Comparison of ENCODE assay signal across 16 cellular contexts in the genomic region with DNA sequence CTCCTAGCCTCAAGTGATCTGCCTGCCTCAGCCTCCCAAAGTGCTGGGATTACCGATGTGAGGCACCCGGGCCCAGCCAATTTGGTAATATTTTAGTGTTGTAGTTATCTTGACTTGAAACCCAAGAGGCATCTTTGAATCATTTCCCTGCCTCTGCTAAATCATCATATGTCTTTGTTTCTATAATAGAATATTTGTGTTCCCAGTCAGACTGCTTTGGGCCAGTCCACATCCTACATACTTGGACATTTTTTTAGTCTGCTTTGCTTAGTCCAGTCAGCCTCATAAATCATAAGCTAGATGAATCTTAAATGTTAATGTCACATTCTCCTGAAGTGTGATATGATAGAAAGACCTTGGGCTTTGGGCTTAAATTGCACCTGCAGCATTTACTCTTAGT. TPM values are rescaled to one million over a fixed set of nuclear protein-coding genes. Genes with fewer than 3 reads are reported as not detected.
A peak's percentile ranks its signal among the peaks of the same experiment; 100 is the strongest.
DNase-seq lines count a peak whose midpoint lies in the region; ATAC-seq and TF ChIP-seq lines count a peak whose summit lies in the region.
"Had no signal": no experiment of that assay in that cellular context is flagged by ENCODE, and none has a peak within 500 bp of the region (broad histone marks: within the 10 kb centered on the region; RNA-seq: fewer than 3 reads in every experiment).

No MANE protein-coding gene starts in this region.

- H3K27ac Mint-ChIP-seq in T-helper 2 cell treated with Interferon-gamma antibody and Interleukin-4, amounts not matched to agents 5 μg/mL and 100 μg/mL, for 36 hours, result no peak overlapping the region
- peak overlapping the region; percentile 86 for H3K27ac Mint-ChIP-seq in stimulated activated memory B cell treated with anti-CD40 and anti-IgM and Interleukin-4, amounts not matched to agents 10 μg/mL and 1 μg/mL and 100 μg/mL, for 72 hours

- H3K27me3 Mint-ChIP-seq in T-helper 2 cell treated with Interferon-gamma antibody and Interleukin-4, amounts not matched to agents 5 μg/mL and 100 μg/mL, for 36 hours (ENCODE audit: low read depth), result no peaks in the 10 kb centered on the region
- H3K27me3 Mint-ChIP-seq in stimulated activated memory B cell treated with anti-CD40 and anti-IgM and Interleukin-4, amounts not matched to agents 10 μg/mL and 1 μg/mL and 100 μg/mL, for 72 hours, result no peaks in the 10 kb centered on the region

- peaks cover 3% of the 10 kb centered on the region for H3K4me1 ChIP-seq in fibroblast of lung (ENCODE audit: control insufficient read depth, extremely low read depth, insufficient read depth, low read length)
- peaks cover 0 to 38% (median 5%) of the 10 kb centered on the region in 4 donors for H3K4me1 ChIP-seq in Peyer's patch

- no peaks in the 10 kb centered on the region for H3K36me3 ChIP-seq in fibroblast of lung (ENCODE audit: control insufficient read depth, insufficient read depth, low read length)
- no peaks in the 10 kb centered on the region for H3K36me3 ChIP-seq in Peyer's patch

- H3K9me3 ChIP-seq in fibroblast of lung (ENCODE audit: control insufficient read depth, insufficient read depth, low read depth, low read length) (no peaks in the 10 kb centered on the region), Peyer's patch (no peaks in the 10 kb centered on the region)

- peaks cover 73% of the 10 kb centered on the region for H3K36me3 Mint-ChIP-seq in T-helper 2 cell treated with Interferon-gamma antibody and Interleukin-4, amounts not matched to agents 5 μg/mL and 100 μg/mL, for 36 hours (ENCODE audit: low read depth)
- H3K36me3 Mint-ChIP-seq in stimulated activated memory B cell treated with anti-CD40 and anti-IgM and Interleukin-4, amounts not matched to agents 10 μg/mL and 1 μg/mL and 100 μg/mL, for 72 hours, result peaks cover 65% of the 10 kb centered on the region

- ATAC-seq in SK-N-SH treated with all-trans-retinoic acid at 6 μM for 48 hours, result peak; percentile 34; the same call in 1 of the 3 replicates
- ATAC-seq in stimulated activated memory B cell treated with anti-CD40 and anti-IgM and Interleukin-4, amounts not matched to agents 10 μg/mL and 1 μg/mL and 100 μg/mL, for 72 hours, result no peak
- no peak for ATAC-seq in GM18873 (IDR thresholded peaks at IDR 0.05; ENCODE audit: low FRiP score, unreplicated experiment)
- ATAC-seq: left lobe of liver, sciatic nerve had no signal

- H2AFZ ChIP-seq in fibroblast of lung (ENCODE audit: low read length), result no peak overlapping the region

- no peak for TF ChIP-seq CTCF in fibroblast of lung (conservative IDR thresholded peaks at IDR 0.05 in 1 of 2, IDR thresholded peaks at IDR 0.05 in 1 of 2; ENCODE audit: low read depth in 1 of 2, low read length in 2 of 2)
- TF ChIP-seq CTCF in Peyer's patch (IDR thresholded peaks at IDR 0.05), result no peak

- DNase-seq in T-helper 2 cell treated with Interferon-gamma antibody and Interleukin-4, amounts not matched to agents 5 μg/mL and 100 μg/mL, for 36 hours (ENCODE audit: low spot score), result no peak
- DNase-seq in T-helper 2 cell (no peak), fibroblast of lung (ENCODE audit: low read depth in 2 of 2) (peak; percentile 19 to 87), Peyer's patch (no peak), T-helper 9 cell (no peak)
- DNase-seq: activated CD4-positive, alpha-beta T cell treated with anti-CD3 and anti-CD28 coated beads, Interleukin-2, amount 50 U/mL, for 4 hours; Calu3; NCI-H1105 treated with DMSO at 0.1 percent for 48 hours; NCI-H524; substantia nigra had no signal

- H3K9me3 Mint-ChIP-seq in T-helper 2 cell treated with Interferon-gamma antibody and Interleukin-4, amounts not matched to agents 5 μg/mL and 100 μg/mL, for 36 hours, result peaks cover 20% of the 10 kb centered on the region
- no peaks in the 10 kb centered on the region for H3K9me3 Mint-ChIP-seq in stimulated activated memory B cell treated with anti-CD40 and anti-IgM and Interleukin-4, amounts not matched to agents 10 μg/mL and 1 μg/mL and 100 μg/mL, for 72 hours

- no peak overlapping the region for H3K4me2 ChIP-seq in fibroblast of lung (ENCODE audit: extremely low read depth, insufficient read depth, low read length)

- H3K4me3 ChIP-seq in fibroblast of lung (replicated peaks in 1 of 4; ENCODE audit: control extremely low read depth in 1 of 4, insufficient read depth in 1 of 4, low read depth in 3 of 4, low read length in 4 of 4) (no peak overlapping the region), Peyer's patch (no peak overlapping the region)

- H3K4me3 Mint-ChIP-seq in T-helper 2 cell treated with Interferon-gamma antibody and Interleukin-4, amounts not matched to agents 5 μg/mL and 100 μg/mL, for 36 hours, result peak overlapping the region; percentile 10
- H3K4me3 Mint-ChIP-seq in stimulated activated memory B cell treated with anti-CD40 and anti-IgM and Interleukin-4, amounts not matched to agents 10 μg/mL and 1 μg/mL and 100 μg/mL, for 72 hours, result no peak overlapping the region

- H3K27ac ChIP-seq in fibroblast of lung (ENCODE audit: insufficient read depth, low read length) (no peak overlapping the region), Peyer's patch (no peak overlapping the region)
- H3K27ac ChIP-seq: 22Rv1 had no signal

- H3K27me3 ChIP-seq in fibroblast of lung (ENCODE audit: control insufficient read depth, insufficient read depth, low read length), result no peaks in the 10 kb centered on the region
- no peaks in the 10 kb centered on the region for H3K27me3 ChIP-seq in Peyer's patch

- no peak for TF ChIP-seq POLR2A in Peyer's patch (IDR thresholded peaks at IDR 0.05)

- no peak overlapping the region for H3K9ac ChIP-seq in fibroblast of lung (ENCODE audit: insufficient read depth, low read length)

- H3K79me2 ChIP-seq in fibroblast of lung (ENCODE audit: control insufficient read depth, insufficient read depth, low read length), result peaks cover 94% of the 10 kb centered on the region

- H3K4me1 Mint-ChIP-seq in T-helper 2 cell treated with Interferon-gamma antibody and Interleukin-4, amounts not matched to agents 5 μg/mL and 100 μg/mL, for 36 hours (ENCODE audit: low read depth), result peaks cover 65% of the 10 kb centered on the region
- H3K4me1 Mint-ChIP-seq in stimulated activated memory B cell treated with anti-CD40 and anti-IgM and Interleukin-4, amounts not matched to agents 10 μg/mL and 1 μg/mL and 100 μg/mL, for 72 hours, result peaks cover 60% of the 10 kb centered on the region

- no peaks in the 10 kb centered on the region for H4K20me1 ChIP-seq in fibroblast of lung (ENCODE audit: control insufficient read depth, extremely low read depth, insufficient read depth, low read length)

TF ChIP-seq in SK-N-SH treated with all-trans-retinoic acid at 6 μM for 48 hours, 23 proteins besides CTCF, POLR2A, EP300 and RAD21:
- TF ChIP-seq SNAI2 (CRISPR knock-in tag; IDR thresholded peaks at IDR 0.05) (no peak), ZC3H10 (CRISPR knock-in tag; IDR thresholded peaks at IDR 0.05) (no peak), BACH2 (CRISPR knock-in tag; IDR thresholded peaks at IDR 0.05; ENCODE audit: borderline replicate concordance) (no peak), TOX (CRISPR knock-in tag; IDR thresholded peaks at IDR 0.05; ENCODE audit: borderline replicate concordance) (no peak), PPARA (CRISPR knock-in tag; IDR thresholded peaks at IDR 0.05; ENCODE audit: borderline replicate concordance) (no peak), ZFP3 (CRISPR knock-in tag; IDR thresholded peaks at IDR 0.05) (no peak), OSR1 (CRISPR knock-in tag; IDR thresholded peaks at IDR 0.05) (no peak)
- TF ChIP-seq, protein P1, sequence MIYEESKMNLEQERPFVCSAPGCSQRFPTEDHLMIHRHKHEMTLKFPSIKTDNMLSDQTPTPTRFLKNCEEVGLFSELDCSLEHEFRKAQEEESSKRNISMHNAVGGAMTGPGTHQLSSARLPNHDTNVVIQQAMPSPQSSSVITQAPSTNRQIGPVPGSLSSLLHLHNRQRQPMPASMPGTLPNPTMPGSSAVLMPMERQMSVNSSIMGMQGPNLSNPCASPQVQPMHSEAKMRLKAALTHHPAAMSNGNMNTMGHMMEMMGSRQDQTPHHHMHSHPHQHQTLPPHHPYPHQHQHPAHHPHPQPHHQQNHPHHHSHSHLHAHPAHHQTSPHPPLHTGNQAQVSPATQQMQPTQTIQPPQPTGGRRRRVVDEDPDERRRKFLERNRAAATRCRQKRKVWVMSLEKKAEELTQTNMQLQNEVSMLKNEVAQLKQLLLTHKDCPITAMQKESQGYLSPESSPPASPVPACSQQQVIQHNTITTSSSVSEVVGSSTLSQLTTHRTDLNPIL (CRISPR knock-in tag; IDR thresholded peaks at IDR 0.05; ENCODE audit: low read depth), result no peak
- TF ChIP-seq, protein P2, sequence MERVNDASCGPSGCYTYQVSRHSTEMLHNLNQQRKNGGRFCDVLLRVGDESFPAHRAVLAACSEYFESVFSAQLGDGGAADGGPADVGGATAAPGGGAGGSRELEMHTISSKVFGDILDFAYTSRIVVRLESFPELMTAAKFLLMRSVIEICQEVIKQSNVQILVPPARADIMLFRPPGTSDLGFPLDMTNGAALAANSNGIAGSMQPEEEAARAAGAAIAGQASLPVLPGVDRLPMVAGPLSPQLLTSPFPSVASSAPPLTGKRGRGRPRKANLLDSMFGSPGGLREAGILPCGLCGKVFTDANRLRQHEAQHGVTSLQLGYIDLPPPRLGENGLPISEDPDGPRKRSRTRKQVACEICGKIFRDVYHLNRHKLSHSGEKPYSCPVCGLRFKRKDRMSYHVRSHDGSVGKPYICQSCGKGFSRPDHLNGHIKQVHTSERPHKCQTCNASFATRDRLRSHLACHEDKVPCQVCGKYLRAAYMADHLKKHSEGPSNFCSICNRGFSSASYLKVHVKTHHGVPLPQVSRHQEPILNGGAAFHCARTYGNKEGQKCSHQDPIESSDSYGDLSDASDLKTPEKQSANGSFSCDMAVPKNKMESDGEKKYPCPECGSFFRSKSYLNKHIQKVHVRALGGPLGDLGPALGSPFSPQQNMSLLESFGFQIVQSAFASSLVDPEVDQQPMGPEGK (CRISPR knock-in tag; IDR thresholded peaks at IDR 0.05; ENCODE audit: borderline replicate concordance), result no peak
TF ChIP-seq in SK-N-SH treated with all-trans-retinoic acid at 6 μM for 48 hours: peak in this region for 0.

RNA-seq across cellular contexts. Expression of gene STAM, which starts 5.9 kb away (rescaled TPM):
- 21.6 and 27.9 TPM in 2 replicates for total RNA-seq in fibroblast of lung
- 48.7 and 50.0 TPM in 2 replicates for polyA plus RNA-seq in fibroblast of lung
- 19.4 and 20.2 TPM in 2 replicates for polyA plus RNA-seq in fibroblast of lung (2012)
- 16.3 and 20.1 TPM in 2 replicates for polyA minus RNA-seq in fibroblast of lung (ENCODE audit: low replicate concordance)
- 10 to 100 TPM in 3 of 4 donors, 1 to 10 TPM in 1; 7.9 to 28.1 (median 16.2) TPM for total RNA-seq in Peyer's patch

RNA-seq across cellular contexts. Expression of gene HACD1, which starts 32.7 kb away (rescaled TPM):
- total RNA-seq in fibroblast of lung (23.1 and 37.7 TPM in 2 replicates), Peyer's patch (1 to 10 TPM; 1.2 to 5.8 (median 3.7) TPM)
- polyA plus RNA-seq in fibroblast of lung, result 29.6 and 53.4 TPM in 2 replicates
- polyA plus RNA-seq in fibroblast of lung (2012), result 37.6 and 60.0 TPM in 2 replicates
- 7.6 and 7.7 TPM in 2 replicates for polyA minus RNA-seq in fibroblast of lung (ENCODE audit: low replicate concordance)

Comparison
In these comparisons a context has a peak if more than half of its experiments do, and no peak if none do; other contexts are left out.
1. DNase-seq: peak in fibroblast of lung (2 of 2); none in T-helper 2 cell treated with Interferon-gamma antibody and Interleukin-4, amounts not matched to agents 5 μg/mL and 100 μg/mL, for 36 hours (single experiment), T-helper 2 cell (0 of 5), Peyer's patch (0 of 3) and T-helper 9 cell (single experiment).